8 cellular contexts compared by ENCODE assay signal in the genomic region with DNA sequence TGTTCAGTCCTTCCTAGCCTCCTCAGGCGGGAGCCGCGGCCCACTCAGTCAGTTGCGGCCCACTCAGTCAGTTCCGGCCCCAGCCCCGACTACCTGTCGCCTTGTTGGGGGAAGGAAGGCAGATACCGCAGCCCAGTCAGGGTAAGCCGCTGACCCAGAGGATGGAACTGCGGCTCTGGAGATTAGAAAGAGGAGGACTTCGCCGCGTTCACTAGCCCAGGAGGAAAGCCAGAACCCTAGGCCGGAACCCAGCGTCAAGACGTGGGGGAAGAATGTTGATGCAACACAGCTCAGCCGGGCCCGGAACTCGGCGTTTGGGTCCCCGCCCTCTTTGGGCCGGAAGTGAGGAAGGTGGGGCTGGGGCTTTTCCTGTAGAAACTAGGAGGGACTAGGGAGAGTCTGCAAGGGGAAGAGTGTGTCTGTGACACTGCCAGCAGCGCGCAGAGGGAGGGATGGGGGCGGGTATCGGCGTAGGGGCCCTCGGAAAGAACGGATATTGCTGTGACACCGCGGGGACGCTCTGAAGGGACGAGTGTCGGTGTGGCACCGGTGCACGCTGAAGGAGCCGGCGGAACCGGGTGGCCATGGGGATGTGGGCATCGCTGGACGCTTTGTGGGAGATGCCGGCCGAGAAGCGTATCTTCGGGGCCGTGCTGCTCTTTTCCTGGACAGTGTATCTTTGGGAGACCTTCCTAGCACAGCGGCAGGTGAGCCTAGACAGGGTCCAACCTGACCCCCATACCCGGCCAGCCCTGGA. TPM values are rescaled to one million over a fixed set of nuclear protein-coding genes. Genes with fewer than 3 reads are reported as not detected.
A peak's percentile ranks its signal among the peaks of the same experiment; 100 is the strongest.
DNase-seq lines count a peak whose midpoint lies in the region; ATAC-seq and TF ChIP-seq lines count a peak whose summit lies in the region.

Gene ZMPSTE24, plus strand, starts transcription at position 549 of the 757 bp plus-strand sequence. Its CDS starts 36 bp downstream, at position 585.

- peaks cover 38% of the 10 kb centered on the region for H3K4me1 Mint-ChIP-seq in activated T-helper 2 cell treated with anti-CD3 and anti-CD28 coated beads, Interferon-gamma antibody, Interleukin-2, Interleukin-4, amounts not matched to agents 10 μg/mL and 5 μg/mL and 100 μg/mL, durations not matched to agents 14 hours and 24 hours and 36 hours (ENCODE audit: low read depth)
- H3K4me1 Mint-ChIP-seq in naive thymus-derived CD8-positive, alpha-beta T cell = peaks cover 23 to 68% (median 49%) of the 10 kb centered on the region in 4 donors

- DNase-seq in Daoy (ENCODE audit: low read depth) (peak; percentile 98), GOT3 (lab: John Stamatoyannopoulos, UW) (peak; percentile 78), LoVo (ENCODE audit: low spot score) (peak; percentile 97), RWPE2 (ENCODE audit: low spot score) (peak; percentile 93), fibroblast of mammary gland (ENCODE audit: low read depth) (peak; percentile 97)
- DNase-seq in activated T-helper 2 cell treated with anti-CD3 and anti-CD28 coated beads, Interferon-gamma antibody, Interleukin-2, Interleukin-4, amounts not matched to agents 10 μg/mL and 5 μg/mL and 100 μg/mL, durations not matched to agents 14 hours and 24 hours and 36 hours (ENCODE audit: low spot score) = peak; percentile 95
- peak; percentile 85 to 99 (median 96) for DNase-seq in naive thymus-derived CD8-positive, alpha-beta T cell
- DNase-seq in stimulated activated naive CD4-positive, alpha-beta T cell (lab: John Stamatoyannopoulos, UW) = peak; percentile 95 to 99 (median 96)

- H3K9me3 ChIP-seq in RWPE2 (ENCODE audit: severe bottlenecking) = no peaks in the 10 kb centered on the region

- peaks cover 35% of the 10 kb centered on the region for H3K36me3 ChIP-seq in RWPE2 (ENCODE audit: low read depth)

- H3K27ac Mint-ChIP-seq in activated T-helper 2 cell treated with anti-CD3 and anti-CD28 coated beads, Interferon-gamma antibody, Interleukin-2, Interleukin-4, amounts not matched to agents 10 μg/mL and 5 μg/mL and 100 μg/mL, durations not matched to agents 14 hours and 24 hours and 36 hours = peak within 1 kb of the TSS; percentile 98
- H3K27ac Mint-ChIP-seq in naive thymus-derived CD8-positive, alpha-beta T cell = peak within 1 kb of the TSS; percentile 97 to 100 (median 100)

- H3K4me1 ChIP-seq in RWPE2 (ENCODE audit: insufficient read depth, poor library complexity, severe bottlenecking) = peaks cover 12% of the 10 kb centered on the region

- intact Hi-C loops in activated T-helper 2 cell treated with anti-CD3 and anti-CD28 coated beads, Interferon-gamma antibody, Interleukin-2, Interleukin-4, amounts not matched to agents 10 μg/mL and 5 μg/mL and 100 μg/mL, durations not matched to agents 14 hours and 24 hours and 36 hours (cut with micrococcal nuclease) = loop anchor here (1.0 to 5.0 kb wide), 3 partner anchors 59 to 218 kb away; partner anchors contain the start of genes CAP1, COL9A2 and RLF

- POLR2A ChIA-PET in naive thymus-derived CD8-positive, alpha-beta T cell (lab: Charles Lee) = interaction anchor here (0.6 to 2.3 kb wide), 12 partner anchors 11 to 519 kb away, joined by 3 to 13 read pairs (median 5); partner anchors contain the start of genes CAP1, EXO5, PPIE and PPT1

- TF ChIP-seq CTCF in RWPE2 (IDR thresholded peaks at IDR 0.05; ENCODE audit: poor library complexity, severe bottlenecking) = no peak
- TF ChIP-seq CTCF in fibroblast of mammary gland (conservative IDR thresholded peaks at IDR 0.05; ENCODE audit: control insufficient read depth, insufficient read depth, low read depth, low read length) = no peak

- H3K9me3 Mint-ChIP-seq in activated T-helper 2 cell treated with anti-CD3 and anti-CD28 coated beads, Interferon-gamma antibody, Interleukin-2, Interleukin-4, amounts not matched to agents 10 μg/mL and 5 μg/mL and 100 μg/mL, durations not matched to agents 14 hours and 24 hours and 36 hours = no peaks in the 10 kb centered on the region
- no peaks in the 10 kb centered on the region for H3K9me3 Mint-ChIP-seq in naive thymus-derived CD8-positive, alpha-beta T cell

- peak within 1 kb of the TSS; percentile 93 for H3K27ac ChIP-seq in RWPE2 (ENCODE audit: poor library complexity, severe bottlenecking)

- H3K4me3 Mint-ChIP-seq in activated T-helper 2 cell treated with anti-CD3 and anti-CD28 coated beads, Interferon-gamma antibody, Interleukin-2, Interleukin-4, amounts not matched to agents 10 μg/mL and 5 μg/mL and 100 μg/mL, durations not matched to agents 14 hours and 24 hours and 36 hours (ENCODE audit: low read depth) = peak within 1 kb of the TSS; percentile 94
- peak within 1 kb of the TSS; percentile 95 to 99 (median 98) for H3K4me3 Mint-ChIP-seq in naive thymus-derived CD8-positive, alpha-beta T cell

- peak within 1 kb of the TSS; percentile 80 for H3K4me3 ChIP-seq in RWPE2 (ENCODE audit: severe bottlenecking)
- H3K4me3 ChIP-seq in fibroblast of mammary gland (ENCODE audit: control insufficient read depth, low read depth, low read length) = peak within 1 kb of the TSS; percentile 97

- H3K27me3 ChIP-seq in RWPE2 (ENCODE audit: insufficient read depth, poor library complexity, severe bottlenecking) = no peaks in the 10 kb centered on the region

- H3K36me3 Mint-ChIP-seq in activated T-helper 2 cell treated with anti-CD3 and anti-CD28 coated beads, Interferon-gamma antibody, Interleukin-2, Interleukin-4, amounts not matched to agents 10 μg/mL and 5 μg/mL and 100 μg/mL, durations not matched to agents 14 hours and 24 hours and 36 hours (ENCODE audit: low read depth) = peaks cover 46% of the 10 kb centered on the region
- peaks cover 5 to 26% (median 17%) of the 10 kb centered on the region in 3 donors for H3K36me3 Mint-ChIP-seq in naive thymus-derived CD8-positive, alpha-beta T cell

- peak; percentile 97 for ATAC-seq in RWPE2 (ENCODE audit: low read depth)
- peak; percentile 95 to 97 for ATAC-seq in naive thymus-derived CD8-positive, alpha-beta T cell

- no peaks in the 10 kb centered on the region for H3K27me3 Mint-ChIP-seq in activated T-helper 2 cell treated with anti-CD3 and anti-CD28 coated beads, Interferon-gamma antibody, Interleukin-2, Interleukin-4, amounts not matched to agents 10 μg/mL and 5 μg/mL and 100 μg/mL, durations not matched to agents 14 hours and 24 hours and 36 hours (ENCODE audit: low read depth)
- no peaks in the 10 kb centered on the region for H3K27me3 Mint-ChIP-seq in naive thymus-derived CD8-positive, alpha-beta T cell

RNA-seq across cellular contexts. Expression of gene ZMPSTE24, which starts in this region (rescaled TPM):
- 67.4 and 72.9 TPM in 2 replicates for total RNA-seq in Daoy (2014; rRNA removed; shearing (Covaris generic))
- total RNA-seq in activated T-helper 2 cell treated with anti-CD3 and anti-CD28 coated beads, Interferon-gamma antibody, Interleukin-2, Interleukin-4, amounts not matched to agents 10 μg/mL and 5 μg/mL and 100 μg/mL, durations not matched to agents 14 hours and 24 hours and 36 hours = 48.2 TPM in 2 replicates
- total RNA-seq in naive thymus-derived CD8-positive, alpha-beta T cell = 10 to 100 TPM; 18.3 to 19.7 TPM
- polyA plus RNA-seq in naive thymus-derived CD8-positive, alpha-beta T cell = 10 to 100 TPM; 20.8 to 23.6 (median 23.0) TPM

Comparison
In these comparisons a context has a peak if more than half of its experiments do, and no peak if none do; other contexts are left out.
1. Peak in every context shown above with its lines: DNase-seq, ATAC-seq, H3K4me3 ChIP-seq and H3K27ac ChIP-seq.